Comparison of ENCODE assay signal across 8 cellular contexts in the genomic region with DNA sequence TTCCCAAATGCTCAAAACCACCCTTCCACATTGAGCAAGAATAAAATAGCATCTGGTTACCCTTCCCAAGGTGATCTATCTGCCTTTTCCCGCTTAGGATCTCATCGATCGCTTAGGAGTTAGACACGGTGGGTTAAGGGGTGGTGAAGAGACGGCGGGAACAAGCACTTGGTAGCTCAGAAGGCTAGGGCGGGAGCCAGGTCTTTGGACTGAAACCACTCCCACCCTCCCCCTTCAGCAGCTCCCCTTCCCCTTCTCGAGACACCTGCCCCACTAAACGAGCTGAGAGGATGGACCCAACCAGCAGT. TPM values are rescaled to one million over a fixed set of nuclear protein-coding genes. Genes with fewer than 3 reads are reported as not detected.
A peak's percentile ranks its signal among the peaks of the same experiment; 100 is the strongest.
DNase-seq lines count a peak whose midpoint lies in the region; ATAC-seq, FAIRE-seq and TF ChIP-seq lines count a peak whose summit lies in the region.

No MANE protein-coding gene starts in this region.

- peaks cover 20% of the 10 kb centered on the region for H3K4me1 Mint-ChIP-seq in endothelial cell (ENCODE audit: unreplicated experiment)

- no peaks in the 10 kb centered on the region for H3K9me3 ChIP-seq in OCI-LY7 (ENCODE audit: low read length)
- H3K9me3 ChIP-seq in neutrophil: no peaks in the 10 kb centered on the region

- no peaks in the 10 kb centered on the region for H3K9me3 Mint-ChIP-seq in endothelial cell (ENCODE audit: unreplicated experiment)

- no peak for TF ChIP-seq CTCF in OCI-LY7 (conservative IDR thresholded peaks at IDR 0.05; ENCODE audit: low read length)
- no peak for TF ChIP-seq CTCF in endothelial cell (IDR thresholded peaks at IDR 0.05; ENCODE audit: unreplicated experiment)
- TF ChIP-seq CTCF in neutrophil (IDR thresholded peaks at IDR 0.05): no peak

- peaks cover 7% of the 10 kb centered on the region for H3K36me3 Mint-ChIP-seq in endothelial cell (ENCODE audit: low read depth, unreplicated experiment)

- no peaks in the 10 kb centered on the region for H3K27me3 ChIP-seq in neutrophil

- TF ChIP-seq POLR2A in H54 (IDR thresholded peaks at IDR 0.05; ENCODE audit: low read depth, low read length): no peak

- H3K27ac ChIP-seq in OCI-LY7 (ENCODE audit: low read depth, low read length, poor library complexity, severe bottlenecking) (peak overlapping the region; percentile 74), neutrophil (peak overlapping the region; percentile 75)

- BruUV-seq in OCI-LY7 (replicated peaks; lab: Mats Ljungman, UMichigan): no TSS peak

- H3K9me2 ChIP-seq in OCI-LY7 (ENCODE audit: insufficient read depth, low read length): no peaks in the 10 kb centered on the region

- peaks cover 6% of the 10 kb centered on the region for H3K27me3 Mint-ChIP-seq in endothelial cell (ENCODE audit: unreplicated experiment)

- POLR2A ChIA-PET in OCI-LY7 (lab: Charles Lee): interaction anchor here (0.6 to 1.5 kb wide), 9 partner anchors 8 to 129 kb away, joined by 3 to 8 read pairs (median 4); a partner anchor contains a TSS

- peak; percentile 43 for DNase-seq in DMS114 treated with DMSO at 0.1 percent for 48 hours (lab: John Stamatoyannopoulos, UW; ENCODE audit: unreplicated experiment)
- DNase-seq in H54 (ENCODE audit: insufficient read length, low spot score): no peak
- DNase-seq in OCI-LY7 (ENCODE audit: low spot score): peak; percentile 60
- DNase-seq in endothelial cell (ENCODE audit: low spot score): no peak
- DNase-seq in activated effector memory CD4-positive, alpha-beta T cell treated with Interleukin-2 at 50 U/mL for 16 hours: no peak
- DNase-seq in amniotic stem cell (lab: John Stamatoyannopoulos, UW): no peak

- H3K4me3 Mint-ChIP-seq in endothelial cell (ENCODE audit: unreplicated experiment): peak overlapping the region; percentile 99

- peak overlapping the region; percentile 93 for H3K4me2 ChIP-seq in OCI-LY7 (ENCODE audit: low read length)

- intact Hi-C loops in OCI-LY7 (cut with micrococcal nuclease; ENCODE audit: unreplicated experiment): loop anchor here (5.0 kb wide), 1 partner anchor 80 kb away; no protein-coding TSS in a partner anchor

- peak overlapping the region; percentile 67 for H3K27ac Mint-ChIP-seq in endothelial cell (ENCODE audit: unreplicated experiment)

- FAIRE-seq in H54 (lab: Jason Lieb, UNC): peak; percentile 71

- peaks cover 46% of the 10 kb centered on the region for H3K79me2 ChIP-seq in OCI-LY7 (ENCODE audit: insufficient read depth, low read depth, low read length)

- H3K4me3 ChIP-seq in OCI-LY7 (ENCODE audit: low read depth, low read length, poor library complexity, severe bottlenecking) (peak overlapping the region; percentile 98), neutrophil (ENCODE audit: low read depth in 1 of 2, low read length in 1 of 2) (peak overlapping the region; percentile 73 to 75)

- CTCF ChIA-PET in OCI-LY7 (lab: Charles Lee; ENCODE audit: unreplicated experiment): interaction anchor here (1.7 kb wide), 1 partner anchor 9 kb away, joined by 4 read pairs; no protein-coding TSS in a partner anchor

- no peak for ATAC-seq in HG03108 (IDR thresholded peaks at IDR 0.05; ENCODE audit: unreplicated experiment)

- peak overlapping the region; percentile 84; the same call in 1 of the 2 replicates for H2AFZ ChIP-seq in OCI-LY7 (ENCODE audit: low read length)

- H3K4me1 ChIP-seq in OCI-LY7 (ENCODE audit: insufficient read depth, low read length, poor library complexity, severe bottlenecking): peaks cover 24% of the 10 kb centered on the region
- H3K4me1 ChIP-seq in neutrophil (ENCODE audit: control insufficient read depth in 1 of 2, insufficient read depth in 1 of 2, low read depth in 1 of 2, low read length in 1 of 2): peaks cover 15 to 17% of the 10 kb centered on the region in 2 experiments

- H3K36me3 ChIP-seq in OCI-LY7 (ENCODE audit: insufficient read depth, low read length) (peaks cover 37% of the 10 kb centered on the region), neutrophil (peaks cover 10% of the 10 kb centered on the region)

- peaks cover 5% of the 10 kb centered on the region; the same call in 1 of the 2 replicates for H4K20me1 ChIP-seq in OCI-LY7 (ENCODE audit: insufficient read depth, low read length)

RNA-seq across cellular contexts. Expression of a gene that starts 0.5 kb away (rescaled TPM):
- 66.9 and 74.6 TPM in 2 replicates for total RNA-seq in OCI-LY7 (2014; rRNA removed; shearing (Covaris generic))
- total RNA-seq in OCI-LY7 (2022): 70.4 and 77.1 TPM in 2 replicates
- 45.8 TPM for total RNA-seq in endothelial cell (ENCODE audit: unreplicated experiment)

Comparison
In these comparisons a context has a peak if more than half of its experiments do, and no peak if none do; other contexts are left out.
1. DNase-seq: peak in DMS114 treated with DMSO at 0.1 percent for 48 hours (single experiment) and OCI-LY7 (single experiment); none in H54 (single experiment), endothelial cell (single experiment), activated effector memory CD4-positive, alpha-beta T cell treated with Interleukin-2 at 50 U/mL for 16 hours (single experiment) and amniotic stem cell (single experiment).